In the genomic region with DNA sequence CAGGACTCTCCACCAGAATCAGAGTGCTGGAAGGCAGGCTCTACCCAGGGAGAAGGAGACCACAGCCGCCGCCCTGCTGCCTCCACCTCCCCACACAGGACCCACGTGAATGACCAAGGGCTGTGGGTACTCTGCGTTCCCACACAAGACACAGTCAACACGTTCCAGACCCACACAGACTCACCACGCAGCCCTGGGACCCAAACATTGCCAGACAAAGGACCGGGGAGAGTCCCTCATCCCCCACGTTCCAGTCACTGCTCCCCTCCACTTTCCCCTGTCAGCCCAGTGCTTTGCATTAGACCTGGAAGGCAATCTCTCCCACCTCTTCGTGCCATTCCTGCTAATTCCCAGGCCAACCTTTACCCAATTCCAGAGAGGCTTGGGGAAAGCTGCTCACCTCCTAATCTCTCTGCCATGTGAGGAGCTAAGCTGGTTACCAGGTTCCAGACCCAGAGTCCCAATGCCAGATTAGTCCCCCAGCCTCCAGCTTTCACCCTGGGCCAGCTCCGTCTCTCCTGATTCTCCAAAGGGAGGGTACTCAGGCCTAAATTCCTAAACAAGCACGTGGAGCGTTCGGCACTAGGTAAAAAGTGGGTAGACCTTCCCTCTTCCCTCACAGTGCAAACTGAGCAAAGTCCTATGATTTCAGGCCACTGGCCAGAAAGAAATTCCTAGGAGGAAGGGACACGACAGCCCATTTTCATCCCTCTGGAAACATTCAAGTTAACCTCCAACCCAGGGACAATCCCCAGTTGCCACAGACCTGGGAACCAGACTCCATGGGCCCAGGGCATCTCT, we compare ENCODE assay signal across 33 cellular contexts. TPM values are rescaled to one million over a fixed set of nuclear protein-coding genes. Genes with fewer than 3 reads are reported as not detected.
DNase-seq lines count a peak whose midpoint lies in the region; ATAC-seq, FAIRE-seq and TF ChIP-seq lines count a peak whose summit lies in the region.
"Had no signal": no experiment of that assay in that cellular context is flagged by ENCODE, and none has a peak within 500 bp of the region (broad histone marks: within the 10 kb centered on the region; RNA-seq: fewer than 3 reads in every experiment).

No MANE protein-coding gene starts in this region.

- peak overlapping the region in 1 of 2 donors; percentile 63 for H3K9ac ChIP-seq in kidney (ENCODE audit: low read length in 2 of 2)

- TF ChIP-seq CTCF in kidney (IDR thresholded peaks at IDR 0.05; ENCODE audit: borderline replicate concordance, extremely low read depth, insufficient read depth) (no peak), nephron (IDR thresholded peaks at IDR 0.05; ENCODE audit: unreplicated experiment in 3 of 3) (no peak)

- H3K36me3 Mint-ChIP-seq in nephron (ENCODE audit: low read depth): peaks cover 3% of the 10 kb centered on the region
- H3K36me3 Mint-ChIP-seq in natural killer cell treated with Interleukin-12 subunit alpha and Interleukin-12 subunit beta and Interleukin-15 and Interleukin-18, amount 100 ng/mL, for 72 hours: no peaks in the 10 kb centered on the region
- H3K36me3 Mint-ChIP-seq: CD8-positive, alpha-beta T cell had no signal

- peaks cover 7 to 12% of the 10 kb centered on the region in 2 donors for H3K4me1 ChIP-seq in kidney (ENCODE audit: control insufficient read depth in 1 of 2, insufficient read depth in 1 of 2, low read depth in 1 of 2, low read length in 2 of 2)
- H3K4me1 ChIP-seq: Caco-2, SJSA1 had no signal

- DNase-seq in NCI-H82 (lab: John Stamatoyannopoulos, UW) (peak; percentile 70), NCI-H82 treated with DMSO at 0.1 percent for 48 hours (lab: John Stamatoyannopoulos, UW; ENCODE audit: unreplicated experiment) (no peak), kidney (no peak), NCI-H748 treated with DMSO at 0.1 percent for 48 hours (lab: John Stamatoyannopoulos, UW) (no peak)
- no peak for DNase-seq in natural killer cell treated with Interleukin-12 subunit alpha and Interleukin-12 subunit beta and Interleukin-15 and Interleukin-18, amount 100 ng/mL, for 72 hours (ENCODE audit: low spot score)
- DNase-seq: Caco-2; CD8-positive, alpha-beta T cell; EL; GDM1; GOT3; Kasumi-1; MV-4-11; NCI-H1105; NCI-H1436 treated with DMSO at 0.1 percent for 48 hours; NCI-H187 treated with DMSO at 0.1 percent for 48 hours; NCI-H2171 treated with DMSO at 0.1 percent for 48 hours; NCI-H345; NCI-H510A treated with DMSO at 0.1 percent for 48 hours; NCI-H774; PC-9; Right ventricle myocardium superior had no signal

- peaks cover 76% of the 10 kb centered on the region for H3K4me1 Mint-ChIP-seq in nephron
- no peaks in the 10 kb centered on the region for H3K4me1 Mint-ChIP-seq in natural killer cell treated with Interleukin-12 subunit alpha and Interleukin-12 subunit beta and Interleukin-15 and Interleukin-18, amount 100 ng/mL, for 72 hours (ENCODE audit: low read depth in 2 of 2)
- H3K4me1 Mint-ChIP-seq: B cell had no signal

- ATAC-seq in HG03457 (IDR thresholded peaks at IDR 0.05; ENCODE audit: unreplicated experiment): no peak
- ATAC-seq in natural killer cell treated with Interleukin-12 subunit alpha and Interleukin-12 subunit beta and Interleukin-15 and Interleukin-18, amount 100 ng/mL, for 72 hours: no peak
- ATAC-seq: CD8-positive, alpha-beta T cell; GM12878; HCT116 had no signal

- peak overlapping the region; percentile 65 to 81 for H3K27ac ChIP-seq in kidney (ENCODE audit: low read depth in 2 of 2, low read length in 2 of 2)
- H3K27ac ChIP-seq: 22Rv1, C4-2B, PC-9, SJSA1 had no signal

- no peaks in the 10 kb centered on the region for H3K9me3 Mint-ChIP-seq in nephron
- H3K9me3 Mint-ChIP-seq in natural killer cell treated with Interleukin-12 subunit alpha and Interleukin-12 subunit beta and Interleukin-15 and Interleukin-18, amount 100 ng/mL, for 72 hours: no peaks in the 10 kb centered on the region
- H3K9me3 Mint-ChIP-seq: CD8-positive, alpha-beta T cell had no signal

- no peak for FAIRE-seq in kidney (lab: Jason Lieb, UNC)
- FAIRE-seq: GM12878, K562 had no signal

- peaks cover 2 to 7% of the 10 kb centered on the region in 2 donors for H3K36me3 ChIP-seq in kidney (ENCODE audit: control insufficient read depth in 1 of 2, insufficient read depth in 2 of 2, low read length in 2 of 2)
- H3K36me3 ChIP-seq: SJSA1 had no signal

- H3K27me3 Mint-ChIP-seq in nephron (ENCODE audit: low read depth): no peaks in the 10 kb centered on the region
- H3K27me3 Mint-ChIP-seq in natural killer cell treated with Interleukin-12 subunit alpha and Interleukin-12 subunit beta and Interleukin-15 and Interleukin-18, amount 100 ng/mL, for 72 hours: peaks cover 44 to 53% of the 10 kb centered on the region in 2 donors

- intact Hi-C loops in kidney (cut with DNase I): no loop called here

- peak overlapping the region; percentile 48 to 61 for H3K4me3 ChIP-seq in kidney (ENCODE audit: low read length in 2 of 2)
- H3K4me3 ChIP-seq: GM12878, K562, PC-9, SJSA1 had no signal

- peak overlapping the region; percentile 91 to 93 (median 91) for H3K27ac Mint-ChIP-seq in nephron
- peak overlapping the region in 1 of 2 donors; percentile 4 for H3K27ac Mint-ChIP-seq in natural killer cell treated with Interleukin-12 subunit alpha and Interleukin-12 subunit beta and Interleukin-15 and Interleukin-18, amount 100 ng/mL, for 72 hours
- H3K27ac Mint-ChIP-seq: B cell; CD8-positive, alpha-beta T cell had no signal

- H3K9me3 ChIP-seq in kidney (ENCODE audit: control insufficient read depth in 1 of 2, low read length in 2 of 2): no peaks in the 10 kb centered on the region
- H3K9me3 ChIP-seq: Caco-2, SJSA1 had no signal

- peak overlapping the region; percentile 25 to 30 (median 26) for H3K4me3 Mint-ChIP-seq in nephron
- no peak overlapping the region for H3K4me3 Mint-ChIP-seq in natural killer cell treated with Interleukin-12 subunit alpha and Interleukin-12 subunit beta and Interleukin-15 and Interleukin-18, amount 100 ng/mL, for 72 hours
- H3K4me3 Mint-ChIP-seq: B cell; CD8-positive, alpha-beta T cell had no signal

RNA-seq across cellular contexts. Expression of a gene that starts 4.9 kb away (rescaled TPM):
- 22.8 TPM for total RNA-seq in kidney
- polyA plus RNA-seq in kidney (ENCODE audit: insufficient read depth, low read depth, low replicate concordance): 161 TPM
- 1 to 10 TPM in 1 of 2 donors, under 1 TPM in 1; 0.92 to 1.9 TPM for total RNA-seq in natural killer cell treated with Interleukin-12 subunit alpha and Interleukin-12 subunit beta and Interleukin-15 and Interleukin-18, amount 100 ng/mL, for 72 hours
- total RNA-seq: CD8-positive, alpha-beta T cell; HT1080; PC-9; SJSA1 had no signal

RNA-seq across cellular contexts. Expression of a gene that starts 43.8 kb away (rescaled TPM):
- 130 TPM for total RNA-seq in kidney
- polyA plus RNA-seq in kidney (ENCODE audit: insufficient read depth, low read depth, low replicate concordance): 45.6 TPM
- under 1 TPM in 1 of 2 donors, not detected in 1; 0.11 TPM for total RNA-seq in natural killer cell treated with Interleukin-12 subunit alpha and Interleukin-12 subunit beta and Interleukin-15 and Interleukin-18, amount 100 ng/mL, for 72 hours
- total RNA-seq: B cell; CD8-positive, alpha-beta T cell; HT1080; K562; MCF 10A; PC-9; RPMI7951; SJSA1 had no signal
- polyA plus RNA-seq: K562 had no signal

Comparison
In these comparisons a context has a peak if more than half of its experiments do, and no peak if none do; other contexts are left out.
1. RNA of a gene that starts 43.8 kb away (total RNA-seq): 130 TPM in kidney (single experiment); 0.11 TPM in natural killer cell treated with Interleukin-12 subunit alpha and Interleukin-12 subunit beta and Interleukin-15 and Interleukin-18, amount 100 ng/mL, for 72 hours; every median in the first group is over 100 times any median in the second.